18 cellular contexts compared by ENCODE assay signal in genomic region chr14:105455766-105456660, GRCh38. TPM values are rescaled to one million over a fixed set of nuclear protein-coding genes. Genes with fewer than 3 reads are reported as not detected.
"Had no signal": no experiment of that assay in that cellular context is flagged by ENCODE, and none has a peak within 500 bp of the region (broad histone marks: within the 10 kb centered on the region; RNA-seq: fewer than 3 reads in every experiment).

No MANE protein-coding gene starts in this region.

- H3K36me3 ChIP-seq: ovary had no signal

- H3K9me3 ChIP-seq: adrenal gland, ovary, psoas muscle, right lobe of liver, thoracic aorta, upper lobe of right lung had no signal

- H3K27ac ChIP-seq: adrenal gland, dorsolateral prefrontal cortex, ovary, psoas muscle, right lobe of liver, thoracic aorta, upper lobe of right lung, WERI-Rb-1 had no signal

- H3K27me3 ChIP-seq: adrenal gland, dorsolateral prefrontal cortex, ovary, right lobe of liver, upper lobe of right lung had no signal

- DNase-seq: activated CD4-positive, alpha-beta T cell treated with anti-CD3 and anti-CD28 coated beads, Interleukin-2, amount 50 U/mL, for 4 hours; activated effector memory CD4-positive, alpha-beta T cell treated with anti-CD3 and anti-CD28 coated beads, Interleukin-2, amount 50 U/mL, for 16 hours; activated T-cell treated with anti-CD3 and anti-CD28 coated beads, Interleukin-2, amount 50 U/mL, for 72 hours; adrenal gland; dorsolateral prefrontal cortex; erythroblast; mesenchymal stem cell; naive thymus-derived CD4-positive, alpha-beta T cell; ovary; psoas muscle; right lobe of liver; stimulated activated CD4-positive, alpha-beta T cell treated with anti-CD3 and anti-CD28 coated beads, Interleukin-4, amount 100 ng/mL, for 24 hours; SW 1271; upper lobe of right lung; WERI-Rb-1 had no signal

- H3K4me3 ChIP-seq: adrenal gland, dorsolateral prefrontal cortex, ovary, psoas muscle, right lobe of liver, thoracic aorta, upper lobe of right lung had no signal

- H3K4me1 ChIP-seq: adrenal gland, psoas muscle, right lobe of liver, upper lobe of right lung had no signal

- ATAC-seq: activated T-cell treated with anti-CD3 and anti-CD28 coated beads, Interleukin-2, amount 50 U/mL, for 72 hours; naive thymus-derived CD4-positive, alpha-beta T cell; stimulated activated memory B cell treated with anti-CD40 and anti-IgM and Interleukin-4, amounts not matched to agents 10 μg/mL and 1 μg/mL and 100 μg/mL, for 72 hours; upper lobe of right lung had no signal

RNA-seq across cellular contexts. Expression of gene CRIP1, which starts 30.7 kb away (rescaled TPM):
- total RNA-seq: frontal cortex had no signal

RNA-seq across cellular contexts. Expression of gene TEX22, which starts 57.7 kb away (rescaled TPM):
- total RNA-seq: thoracic aorta had no signal
